ENCODE assay signal across 8 cellular contexts in genomic region chr2:27085062-27085669, GRCh38. TPM values are rescaled to one million over a fixed set of nuclear protein-coding genes. Genes with fewer than 3 reads are reported as not detected.
DNase-seq lines count a peak whose midpoint lies in the region; ATAC-seq, FAIRE-seq and TF ChIP-seq lines count a peak whose summit lies in the region.

No MANE protein-coding gene starts in this region.

- TF ChIP-seq EP300 in GM12878 (IDR thresholded peaks at IDR 0.05; ENCODE audit: borderline replicate concordance in 1 of 2, control insufficient read depth in 1 of 2, low read depth in 2 of 2, low read length in 2 of 2) (no peak), suprapubic skin (IDR thresholded peaks at IDR 0.05) (no peak)

- intact Hi-C loops in activated CD4-positive, alpha-beta T cell treated with anti-CD3 and anti-CD28 coated beads, Interleukin-2, amount 10 ng/mL, durations not matched to agents 24 days and 14 days (cut with micrococcal nuclease): loop anchor here (1.0 to 5.0 kb wide), 3 partner anchors 53 to 127 kb away; partner anchors contain the start of genes ATRAID, SLC5A6 and TMEM214
- intact Hi-C loops in GM12878 (cut with micrococcal nuclease; ENCODE audit: unreplicated experiment): no loop called here

- DNase-seq in activated CD4-positive, alpha-beta T cell treated with anti-CD3 and anti-CD28 coated beads, Interleukin-2, amount 10 ng/mL, durations not matched to agents 24 days and 14 days: peak; percentile 62
- DNase-seq in activated CD4-positive, alpha-beta T cell treated with anti-CD3 and anti-CD28 coated beads, Interleukin-2, amount 50 U/mL, for 1 hour: no peak
- DNase-seq in GM12878 (ENCODE audit: low read depth, low spot score) (no peak), suprapubic skin (ENCODE audit: low spot score in 2 of 2) (no peak), GM20000 (ENCODE audit: low spot score) (no peak), NCI-H1930 (lab: John Stamatoyannopoulos, UW) (no peak), kidney glomerular epithelial cell (lab: John Stamatoyannopoulos, UW) (no peak)

- H3K4me1 Mint-ChIP-seq in activated CD4-positive, alpha-beta T cell treated with anti-CD3 and anti-CD28 coated beads, Interleukin-2, amount 10 ng/mL, durations not matched to agents 24 days and 14 days: peaks cover 38% of the 10 kb centered on the region

- no peaks in the 10 kb centered on the region for H3K9me3 Mint-ChIP-seq in activated CD4-positive, alpha-beta T cell treated with anti-CD3 and anti-CD28 coated beads, Interleukin-2, amount 10 ng/mL, durations not matched to agents 24 days and 14 days

- H3K36me3 Mint-ChIP-seq in activated CD4-positive, alpha-beta T cell treated with anti-CD3 and anti-CD28 coated beads, Interleukin-2, amount 10 ng/mL, durations not matched to agents 24 days and 14 days (ENCODE audit: low read depth): no peaks in the 10 kb centered on the region

- TF ChIP-seq RAD21 in GM12878 (IDR thresholded peaks at IDR 0.05; ENCODE audit: insufficient read depth, low read depth, low read length) (no peak), liver (IDR thresholded peaks at IDR 0.05) (no peak)

- H3K27me3 ChIP-seq in GM12878 (replicated peaks in 1 of 2; ENCODE audit: control insufficient read depth in 2 of 2, insufficient read depth in 2 of 2, low read length in 1 of 2) (no peaks in the 10 kb centered on the region), liver (ENCODE audit: control insufficient read depth in 4 of 4, insufficient read depth in 4 of 4, low read length in 3 of 4) (no peaks in the 10 kb centered on the region), suprapubic skin (no peaks in the 10 kb centered on the region)

- H4K20me1 ChIP-seq in GM12878 (ENCODE audit: control insufficient read depth, insufficient read depth): no peaks in the 10 kb centered on the region

- no peaks in the 10 kb centered on the region for H3K27me3 Mint-ChIP-seq in activated CD4-positive, alpha-beta T cell treated with anti-CD3 and anti-CD28 coated beads, Interleukin-2, amount 10 ng/mL, durations not matched to agents 24 days and 14 days

- no peak for TF ChIP-seq POLR2A in GM12878 (IDR thresholded peaks at IDR 0.05; ENCODE audit: low read depth, low read length)
- TF ChIP-seq POLR2A in suprapubic skin (IDR thresholded peaks at IDR 0.05): no peak

- RAD21 ChIA-PET in GM12878 (lab: Charles Lee; ENCODE audit: unreplicated experiment): interaction anchor here (0.9 to 2.5 kb wide), 7 partner anchors 34 to 123 kb away, joined by 3 to 11 read pairs (median 5); partner anchors contain the start of gene AGBL5

- in situ Hi-C loops in GM12878 (cut with MboI): loop anchor here (10.0 kb wide), 1 partner anchor 120 kb away; no protein-coding TSS in a partner anchor

- H3K27ac ChIP-seq in GM12878 (ENCODE audit: control insufficient read depth, insufficient read depth) (peak overlapping the region; percentile 67; the same call in 1 of the 2 replicates), liver (ENCODE audit: low read depth in 1 of 2, low read length in 2 of 2) (peak overlapping the region in 1 of 2 donors; percentile 87), suprapubic skin (peak overlapping the region; percentile 79)

- FAIRE-seq in GM12878 (lab: Jason Lieb, UNC): no peak

- H3K36me3 ChIP-seq in GM12878 (ENCODE audit: control insufficient read depth in 2 of 2, insufficient read depth in 2 of 2, low read length in 1 of 2) (no peaks in the 10 kb centered on the region), liver (ENCODE audit: control insufficient read depth in 4 of 4, insufficient read depth in 3 of 4, low read depth in 1 of 4, low read length in 3 of 4) (no peaks in the 10 kb centered on the region), suprapubic skin (no peaks in the 10 kb centered on the region)

- no peaks in the 10 kb centered on the region for H3K9me3 ChIP-seq in GM12878 (replicated peaks; ENCODE audit: control insufficient read depth, insufficient read depth, low read length)
- no peaks in the 10 kb centered on the region for H3K9me3 ChIP-seq in liver (ENCODE audit: control insufficient read depth in 4 of 4, low read length in 3 of 4)
- H3K9me3 ChIP-seq in suprapubic skin: no peaks in the 10 kb centered on the region

- H3K4me2 ChIP-seq in GM12878 (ENCODE audit: control insufficient read depth, insufficient read depth): peak overlapping the region; percentile 99

- no TSS peak for BruUV-seq in GM12878 (replicated peaks; lab: Mats Ljungman, UMichigan)

- H3K4me1 ChIP-seq in GM12878 (ENCODE audit: control insufficient read depth, insufficient read depth, low read length) (peaks cover 25% of the 10 kb centered on the region), liver (ENCODE audit: control insufficient read depth in 4 of 4, insufficient read depth in 4 of 4, low read length in 3 of 4) (peaks cover 9 to 68% (median 35%) of the 10 kb centered on the region in 4 donors), suprapubic skin (peaks cover 56% of the 10 kb centered on the region)

- H2AFZ ChIP-seq in GM12878 (ENCODE audit: control insufficient read depth, low read depth, low read length): peak overlapping the region; percentile 88

- CTCF ChIA-PET in GM12878 (lab: Yijun Ruan, JAX): interaction anchor here (0.5 to 8.6 kb wide), 10 partner anchors 11 to 195 kb away, joined by 3 to 85 read pairs (median 4); partner anchors contain the start of gene OST4

- H3K9ac ChIP-seq in GM12878 (ENCODE audit: control insufficient read depth, insufficient read depth, low read length): peak overlapping the region; percentile 77
- no peak overlapping the region for H3K9ac ChIP-seq in liver (ENCODE audit: low read depth in 1 of 2, low read length in 2 of 2)

- POLR2A ChIA-PET in GM12878 (lab: Charles Lee): interaction anchor here (1.1 to 4.7 kb wide), 4 partner anchors 12 to 123 kb away, joined by 3 to 43 read pairs (median 8); partner anchors contain the start of genes AGBL5 and OST4

- WGBS in GM12878 (ENCODE audit: insufficient coverage, insufficient replicate concordance, low lambda C conversion rate, missing lambda C conversion rate): 84% methylated on average over 10 of the region's 10 CpGs
- WGBS in liver: 68% methylated on average over 10 of the region's 10 CpGs
- 79% methylated on average over 7 of the region's 10 CpGs for WGBS in suprapubic skin

- peak overlapping the region; percentile 90 for H3K4me3 Mint-ChIP-seq in activated CD4-positive, alpha-beta T cell treated with anti-CD3 and anti-CD28 coated beads, Interleukin-2, amount 10 ng/mL, durations not matched to agents 24 days and 14 days

- SMC1A ChIA-PET in GM12878 (lab: Charles Lee; ENCODE audit: uncharacterized antibody, unreplicated experiment): interaction anchor here (1.2 to 2.1 kb wide), 5 partner anchors 11 to 123 kb away, joined by 3 to 7 read pairs (median 6); partner anchors contain the start of gene AGBL5

- TF ChIP-seq CTCF in GM12878 (IDR thresholded peaks at IDR 0.05 in 2 of 3, conservative IDR thresholded peaks at IDR 0.05 in 1 of 3; ENCODE audit: control insufficient read depth in 2 of 3, extremely low read depth in 1 of 3, insufficient read depth in 1 of 3, low read depth in 3 of 3, low read length in 3 of 3): no peak
- TF ChIP-seq CTCF in liver (IDR thresholded peaks at IDR 0.05; ENCODE audit: low read depth, low read length, missing input control): no peak
- TF ChIP-seq CTCF in suprapubic skin (IDR thresholded peaks at IDR 0.05): no peak
- TF ChIP-seq CTCF in GM20000 (IDR thresholded peaks at IDR 0.05; ENCODE audit: extremely low read depth, missing control alignments): no peak

- H3K27ac Mint-ChIP-seq in activated CD4-positive, alpha-beta T cell treated with anti-CD3 and anti-CD28 coated beads, Interleukin-2, amount 10 ng/mL, durations not matched to agents 24 days and 14 days: peak overlapping the region; percentile 78

- ATAC-seq in GM12878: no peak

- no peaks in the 10 kb centered on the region for H3K79me2 ChIP-seq in GM12878 (ENCODE audit: control insufficient read depth, insufficient read depth, low read length)

- H3K4me3 ChIP-seq in GM12878: peak overlapping the region; percentile 85
- H3K4me3 ChIP-seq in liver (ENCODE audit: low read depth in 1 of 3, low read length in 3 of 3): peak overlapping the region in 2 of 3 donors; percentile 63 to 73
- peak overlapping the region; percentile 73 for H3K4me3 ChIP-seq in suprapubic skin

RNA-seq across cellular contexts. Expression of gene KHK, which starts 1.4 kb away (rescaled TPM):
- 13.4 and 13.9 TPM in 2 replicates for total RNA-seq in activated CD4-positive, alpha-beta T cell treated with anti-CD3 and anti-CD28 coated beads, Interleukin-2, amount 10 ng/mL, durations not matched to agents 24 days and 14 days
- total RNA-seq in GM12878 (2013; cell fraction: nucleolus; rRNA removed): 1.3 and 2.1 TPM in 2 replicates
- total RNA-seq in GM12878 (2014; rRNA removed) (4.8 and 5.4 TPM in 2 replicates), GM12878 (2014; rRNA removed; fragmentation: Illumina TruSeq; extraction: Trizol) (2.6 and 2.7 TPM in 2 replicates), GM12878 (2021) (7.7 and 7.8 TPM in 2 replicates), liver (100 to 1,000 TPM in 1 of 2 donors, 10 to 100 TPM in 1; 26.1 to 152 TPM), suprapubic skin (1 to 10 TPM; 2.8 to 6.3 (median 3.8) TPM)
- 0.91 TPM for polyA plus RNA-seq in GM12878 (2011; ENCODE audit: low read depth)
- polyA plus RNA-seq in GM12878 (2011; rRNA removed) (2.2 and 2.6 TPM in 2 replicates), GM12878 (2014; fragmentation: Illumina TruSeq; extraction: Trizol) (1.5 and 3.6 TPM in 2 replicates), GM12878 (2014; fragmentation: Nextera tagmentation; extraction: Ambion mirVana) (1 to 10 TPM in 1 of 2 experiments, under 1 TPM in 1; 0.31 to 1.6 TPM), GM12878 (2014; rRNA removed) (4.2 and 4.7 TPM in 2 replicates), GM12878 (2016; fragmentation: Nextera tagmentation; extraction: Ambion mirVana) (10 to 100 TPM; 11.2 to 11.8 TPM), liver (100 to 1,000 TPM; 223 to 462 TPM)
- polyA plus RNA-seq in GM12878 (2011; cell fraction: cytosol; rRNA removed): 4.4 and 5.2 TPM in 2 replicates
- polyA plus RNA-seq in GM12878 (2011; cell fraction: nucleus; rRNA removed): 8.7 and 9.6 TPM in 2 replicates
- polyA plus RNA-seq in GM12878 (2012): 1.7 and 2.5 TPM in 2 replicates
- polyA minus RNA-seq in GM12878 (2011; rRNA and poly(A)+ RNA removed): 2.7 and 5.6 TPM in 2 replicates
- polyA minus RNA-seq in GM12878 (2011; cell fraction: cytosol; rRNA and poly(A)+ RNA removed): 0.94 and 1.8 TPM in 2 replicates
- polyA minus RNA-seq in GM12878 (2011; cell fraction: nucleus; rRNA and poly(A)+ RNA removed): 2.9 and 5.7 TPM in 2 replicates

RNA-seq across cellular contexts. Expression of gene EMILIN1, which starts 6.8 kb away (rescaled TPM):
- 1.1 and 1.4 TPM in 2 replicates for total RNA-seq in activated CD4-positive, alpha-beta T cell treated with anti-CD3 and anti-CD28 coated beads, Interleukin-2, amount 10 ng/mL, durations not matched to agents 24 days and 14 days
- 0.81 and 0.83 TPM in 2 replicates for total RNA-seq in GM12878 (2013; cell fraction: nucleolus; rRNA removed)
- total RNA-seq in GM12878 (2014; rRNA removed) (1.7 and 2.3 TPM in 2 replicates), GM12878 (2014; rRNA removed; fragmentation: Illumina TruSeq; extraction: Trizol) (0.18 TPM in 2 replicates), GM12878 (2021) (1.6 and 1.7 TPM in 2 replicates), liver (10 to 100 TPM; 24.8 to 26.1 TPM), suprapubic skin (10 to 100 TPM in 1 of 4 donors, 1 to 10 TPM in 3; 3.0 to 13.8 (median 5.8) TPM)
- 0.24 TPM for polyA plus RNA-seq in GM12878 (2011; ENCODE audit: low read depth)
- polyA plus RNA-seq in GM12878 (2011; rRNA removed) (0.26 and 0.38 TPM in 2 replicates), GM12878 (2014; fragmentation: Illumina TruSeq; extraction: Trizol) (0.01 TPM in 1 of 2 replicates, not detected in the other), GM12878 (2014; fragmentation: Nextera tagmentation; extraction: Ambion mirVana) (not detected), GM12878 (2014; rRNA removed) (1.2 TPM in 2 replicates), GM12878 (2016; fragmentation: Nextera tagmentation; extraction: Ambion mirVana) (1 to 10 TPM; 1.1 to 1.8 TPM), liver (10 to 100 TPM in 1 of 2 donors, 1 to 10 TPM in 1; 3.4 to 23.1 TPM)
- 0.58 and 1.7 TPM in 2 replicates for polyA plus RNA-seq in GM12878 (2011; cell fraction: cytosol; rRNA removed)
- polyA plus RNA-seq in GM12878 (2011; cell fraction: nucleus; rRNA removed): 2.9 and 4.4 TPM in 2 replicates
- 0.41 and 0.98 TPM in 2 replicates for polyA plus RNA-seq in GM12878 (2012)
- polyA minus RNA-seq in GM12878 (2011; rRNA and poly(A)+ RNA removed): 0.22 and 0.98 TPM in 2 replicates
- polyA minus RNA-seq in GM12878 (2011; cell fraction: cytosol; rRNA and poly(A)+ RNA removed): 0.62 and 0.67 TPM in 2 replicates
- polyA minus RNA-seq in GM12878 (2011; cell fraction: nucleus; rRNA and poly(A)+ RNA removed): 1.9 and 2.1 TPM in 2 replicates

RNA-seq across cellular contexts. Expression of gene OST4, which starts 13.7 kb away (rescaled TPM):
- 314 and 326 TPM in 2 replicates for total RNA-seq in activated CD4-positive, alpha-beta T cell treated with anti-CD3 and anti-CD28 coated beads, Interleukin-2, amount 10 ng/mL, durations not matched to agents 24 days and 14 days
- 58.6 and 59.4 TPM in 2 replicates for total RNA-seq in GM12878 (2013; cell fraction: nucleolus; rRNA removed)
- total RNA-seq in GM12878 (2014; rRNA removed) (340 and 392 TPM in 2 replicates), GM12878 (2014; rRNA removed; fragmentation: Illumina TruSeq; extraction: Trizol) (403 TPM in 2 replicates), GM12878 (2021) (270 and 278 TPM in 2 replicates), liver (100 to 1,000 TPM in 1 of 2 donors, 10 to 100 TPM in 1; 94.8 to 186 TPM), suprapubic skin (100 to 1,000 TPM in 3 of 4 donors, 10 to 100 TPM in 1; 70.8 to 225 (median 199) TPM)
- 326 TPM for polyA plus RNA-seq in GM12878 (2011; ENCODE audit: low read depth)
- polyA plus RNA-seq in GM12878 (2011; rRNA removed) (316 and 381 TPM in 2 replicates), GM12878 (2014; fragmentation: Illumina TruSeq; extraction: Trizol) (406 and 566 TPM in 2 replicates), GM12878 (2014; fragmentation: Nextera tagmentation; extraction: Ambion mirVana) (1,000 to 10,000 TPM; 1,505 to 1,543 TPM), GM12878 (2014; rRNA removed) (418 and 479 TPM in 2 replicates), GM12878 (2016; fragmentation: Nextera tagmentation; extraction: Ambion mirVana) (100 to 1,000 TPM; 786 to 858 TPM), liver (100 to 1,000 TPM; 227 to 377 TPM)
- 604 and 833 TPM in 2 replicates for polyA plus RNA-seq in GM12878 (2011; cell fraction: cytosol; rRNA removed)
- polyA plus RNA-seq in GM12878 (2011; cell fraction: nucleus; rRNA removed): 244 and 362 TPM in 2 replicates
- polyA plus RNA-seq in GM12878 (2012): 531 and 635 TPM in 2 replicates
- 311 and 352 TPM in 2 replicates for polyA minus RNA-seq in GM12878 (2011; rRNA and poly(A)+ RNA removed)
- 287 and 325 TPM in 2 replicates for polyA minus RNA-seq in GM12878 (2011; cell fraction: cytosol; rRNA and poly(A)+ RNA removed)
- polyA minus RNA-seq in GM12878 (2011; cell fraction: nucleus; rRNA and poly(A)+ RNA removed): 66.0 and 76.3 TPM in 2 replicates

RNA-seq across cellular contexts. Expression of gene AGBL5, which starts 33.7 kb away (rescaled TPM):
- 13.9 and 14.1 TPM in 2 replicates for total RNA-seq in activated CD4-positive, alpha-beta T cell treated with anti-CD3 and anti-CD28 coated beads, Interleukin-2, amount 10 ng/mL, durations not matched to agents 24 days and 14 days
- 17.2 and 18.0 TPM in 2 replicates for total RNA-seq in GM12878 (2013; cell fraction: nucleolus; rRNA removed)
- total RNA-seq in GM12878 (2014; rRNA removed) (15.2 and 15.4 TPM in 2 replicates), GM12878 (2014; rRNA removed; fragmentation: Illumina TruSeq; extraction: Trizol) (14.0 and 14.1 TPM in 2 replicates), GM12878 (2021) (19.5 and 23.7 TPM in 2 replicates), liver (1 to 10 TPM; 4.7 to 9.0 TPM), suprapubic skin (10 to 100 TPM; 15.3 to 18.9 (median 18.5) TPM)
- polyA plus RNA-seq in GM12878 (2011; ENCODE audit: low read depth): 9.1 TPM
- polyA plus RNA-seq in GM12878 (2011; rRNA removed) (24.9 and 28.5 TPM in 2 replicates), GM12878 (2014; fragmentation: Illumina TruSeq; extraction: Trizol) (20.7 and 23.9 TPM in 2 replicates), GM12878 (2014; fragmentation: Nextera tagmentation; extraction: Ambion mirVana) (1 to 10 TPM; 1.9 to 3.2 TPM), GM12878 (2014; rRNA removed) (13.9 and 18.5 TPM in 2 replicates), GM12878 (2016; fragmentation: Nextera tagmentation; extraction: Ambion mirVana) (10 to 100 TPM; 26.0 TPM), liver (1 to 10 TPM; 3.2 to 5.0 TPM)
- polyA plus RNA-seq in GM12878 (2011; cell fraction: cytosol; rRNA removed): 35.3 and 36.2 TPM in 2 replicates
- polyA plus RNA-seq in GM12878 (2011; cell fraction: nucleus; rRNA removed): 31.1 and 32.2 TPM in 2 replicates
- 14.8 and 15.1 TPM in 2 replicates for polyA plus RNA-seq in GM12878 (2012)
- polyA minus RNA-seq in GM12878 (2011; rRNA and poly(A)+ RNA removed): 24.9 and 43.0 TPM in 2 replicates
- 11.8 and 14.3 TPM in 2 replicates for polyA minus RNA-seq in GM12878 (2011; cell fraction: cytosol; rRNA and poly(A)+ RNA removed)
- 15.0 and 17.7 TPM in 2 replicates for polyA minus RNA-seq in GM12878 (2011; cell fraction: nucleus; rRNA and poly(A)+ RNA removed)

RNA-seq across cellular contexts. Expression of gene CGREF1, which starts 33.8 kb away (rescaled TPM):
- 14.4 and 15.1 TPM in 2 replicates for total RNA-seq in activated CD4-positive, alpha-beta T cell treated with anti-CD3 and anti-CD28 coated beads, Interleukin-2, amount 10 ng/mL, durations not matched to agents 24 days and 14 days
- total RNA-seq in GM12878 (2013; cell fraction: nucleolus; rRNA removed): 0.34 TPM in 1 of 2 replicates, not detected in the other
- not detected in 2 replicates for total RNA-seq in GM12878 (2014; rRNA removed)
- total RNA-seq in GM12878 (2014; rRNA removed; fragmentation: Illumina TruSeq; extraction: Trizol): not detected in 2 replicates
- 0.11 TPM in 1 of 2 replicates, not detected in the other for total RNA-seq in GM12878 (2021)
- not detected for polyA plus RNA-seq in GM12878 (2011; ENCODE audit: low read depth)
- polyA plus RNA-seq in GM12878 (2011; rRNA removed): 0.04 TPM in 1 of 2 replicates, not detected in the other
- 0.05 TPM in 1 of 2 replicates, not detected in the other for polyA plus RNA-seq in GM12878 (2011; cell fraction: cytosol; rRNA removed)
- polyA plus RNA-seq in GM12878 (2011; cell fraction: nucleus; rRNA removed): not detected in 2 replicates
- 0.20 and 0.24 TPM in 2 replicates for polyA plus RNA-seq in GM12878 (2012)
- polyA plus RNA-seq in GM12878 (2014; fragmentation: Illumina TruSeq; extraction: Trizol): 0.06 TPM in 1 of 2 replicates, not detected in the other
- polyA plus RNA-seq in GM12878 (2014; fragmentation: Nextera tagmentation; extraction: Ambion mirVana): not detected
- not detected in 2 replicates for polyA plus RNA-seq in GM12878 (2014; rRNA removed)
- under 1 TPM in 1 of 2 experiments, not detected in 1; 0.21 TPM for polyA plus RNA-seq in GM12878 (2016; fragmentation: Nextera tagmentation; extraction: Ambion mirVana)
- not detected in 2 replicates for polyA minus RNA-seq in GM12878 (2011; rRNA and poly(A)+ RNA removed)
- polyA minus RNA-seq in GM12878 (2011; cell fraction: cytosol; rRNA and poly(A)+ RNA removed): not detected in 2 replicates
- polyA minus RNA-seq in GM12878 (2011; cell fraction: nucleus; rRNA and poly(A)+ RNA removed): not detected in 2 replicates
- 10 to 100 TPM in 1 of 2 donors, under 1 TPM in 1; 0.98 to 10.3 TPM for total RNA-seq in liver
- 10 to 100 TPM; 13.0 to 16.1 TPM for polyA plus RNA-seq in liver
- 1 to 10 TPM; 1.1 to 4.2 (median 2.6) TPM for total RNA-seq in suprapubic skin
